ENCODE assay signal across 1 cellular context in the genomic region with DNA sequence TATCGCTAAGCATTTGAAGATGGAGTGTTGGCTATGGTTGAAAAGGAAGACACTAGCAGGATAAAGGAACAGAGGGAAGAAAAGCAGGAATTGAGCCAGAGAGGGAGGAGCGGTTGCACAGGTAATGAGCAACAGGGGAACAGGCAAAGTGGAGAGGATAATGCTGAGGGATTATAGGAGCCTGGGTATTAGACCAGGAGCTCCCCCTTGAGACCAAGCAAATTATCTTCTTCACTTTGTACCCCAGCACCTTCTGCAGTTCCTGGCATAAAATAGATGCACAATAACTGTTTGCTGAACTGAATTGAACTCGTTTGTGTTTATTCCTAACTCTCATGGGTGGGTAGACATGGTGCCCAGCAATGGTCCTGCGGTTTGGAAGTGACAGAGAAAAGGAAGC.
TF ChIP-seq lines count a peak whose summit lies in the region.

No MANE protein-coding gene starts in this region.

TF ChIP-seq in GM23338, 12 proteins besides CTCF, POLR2A, EP300 and RAD21 (continued from another document):
- TF ChIP-seq, protein P1, sequence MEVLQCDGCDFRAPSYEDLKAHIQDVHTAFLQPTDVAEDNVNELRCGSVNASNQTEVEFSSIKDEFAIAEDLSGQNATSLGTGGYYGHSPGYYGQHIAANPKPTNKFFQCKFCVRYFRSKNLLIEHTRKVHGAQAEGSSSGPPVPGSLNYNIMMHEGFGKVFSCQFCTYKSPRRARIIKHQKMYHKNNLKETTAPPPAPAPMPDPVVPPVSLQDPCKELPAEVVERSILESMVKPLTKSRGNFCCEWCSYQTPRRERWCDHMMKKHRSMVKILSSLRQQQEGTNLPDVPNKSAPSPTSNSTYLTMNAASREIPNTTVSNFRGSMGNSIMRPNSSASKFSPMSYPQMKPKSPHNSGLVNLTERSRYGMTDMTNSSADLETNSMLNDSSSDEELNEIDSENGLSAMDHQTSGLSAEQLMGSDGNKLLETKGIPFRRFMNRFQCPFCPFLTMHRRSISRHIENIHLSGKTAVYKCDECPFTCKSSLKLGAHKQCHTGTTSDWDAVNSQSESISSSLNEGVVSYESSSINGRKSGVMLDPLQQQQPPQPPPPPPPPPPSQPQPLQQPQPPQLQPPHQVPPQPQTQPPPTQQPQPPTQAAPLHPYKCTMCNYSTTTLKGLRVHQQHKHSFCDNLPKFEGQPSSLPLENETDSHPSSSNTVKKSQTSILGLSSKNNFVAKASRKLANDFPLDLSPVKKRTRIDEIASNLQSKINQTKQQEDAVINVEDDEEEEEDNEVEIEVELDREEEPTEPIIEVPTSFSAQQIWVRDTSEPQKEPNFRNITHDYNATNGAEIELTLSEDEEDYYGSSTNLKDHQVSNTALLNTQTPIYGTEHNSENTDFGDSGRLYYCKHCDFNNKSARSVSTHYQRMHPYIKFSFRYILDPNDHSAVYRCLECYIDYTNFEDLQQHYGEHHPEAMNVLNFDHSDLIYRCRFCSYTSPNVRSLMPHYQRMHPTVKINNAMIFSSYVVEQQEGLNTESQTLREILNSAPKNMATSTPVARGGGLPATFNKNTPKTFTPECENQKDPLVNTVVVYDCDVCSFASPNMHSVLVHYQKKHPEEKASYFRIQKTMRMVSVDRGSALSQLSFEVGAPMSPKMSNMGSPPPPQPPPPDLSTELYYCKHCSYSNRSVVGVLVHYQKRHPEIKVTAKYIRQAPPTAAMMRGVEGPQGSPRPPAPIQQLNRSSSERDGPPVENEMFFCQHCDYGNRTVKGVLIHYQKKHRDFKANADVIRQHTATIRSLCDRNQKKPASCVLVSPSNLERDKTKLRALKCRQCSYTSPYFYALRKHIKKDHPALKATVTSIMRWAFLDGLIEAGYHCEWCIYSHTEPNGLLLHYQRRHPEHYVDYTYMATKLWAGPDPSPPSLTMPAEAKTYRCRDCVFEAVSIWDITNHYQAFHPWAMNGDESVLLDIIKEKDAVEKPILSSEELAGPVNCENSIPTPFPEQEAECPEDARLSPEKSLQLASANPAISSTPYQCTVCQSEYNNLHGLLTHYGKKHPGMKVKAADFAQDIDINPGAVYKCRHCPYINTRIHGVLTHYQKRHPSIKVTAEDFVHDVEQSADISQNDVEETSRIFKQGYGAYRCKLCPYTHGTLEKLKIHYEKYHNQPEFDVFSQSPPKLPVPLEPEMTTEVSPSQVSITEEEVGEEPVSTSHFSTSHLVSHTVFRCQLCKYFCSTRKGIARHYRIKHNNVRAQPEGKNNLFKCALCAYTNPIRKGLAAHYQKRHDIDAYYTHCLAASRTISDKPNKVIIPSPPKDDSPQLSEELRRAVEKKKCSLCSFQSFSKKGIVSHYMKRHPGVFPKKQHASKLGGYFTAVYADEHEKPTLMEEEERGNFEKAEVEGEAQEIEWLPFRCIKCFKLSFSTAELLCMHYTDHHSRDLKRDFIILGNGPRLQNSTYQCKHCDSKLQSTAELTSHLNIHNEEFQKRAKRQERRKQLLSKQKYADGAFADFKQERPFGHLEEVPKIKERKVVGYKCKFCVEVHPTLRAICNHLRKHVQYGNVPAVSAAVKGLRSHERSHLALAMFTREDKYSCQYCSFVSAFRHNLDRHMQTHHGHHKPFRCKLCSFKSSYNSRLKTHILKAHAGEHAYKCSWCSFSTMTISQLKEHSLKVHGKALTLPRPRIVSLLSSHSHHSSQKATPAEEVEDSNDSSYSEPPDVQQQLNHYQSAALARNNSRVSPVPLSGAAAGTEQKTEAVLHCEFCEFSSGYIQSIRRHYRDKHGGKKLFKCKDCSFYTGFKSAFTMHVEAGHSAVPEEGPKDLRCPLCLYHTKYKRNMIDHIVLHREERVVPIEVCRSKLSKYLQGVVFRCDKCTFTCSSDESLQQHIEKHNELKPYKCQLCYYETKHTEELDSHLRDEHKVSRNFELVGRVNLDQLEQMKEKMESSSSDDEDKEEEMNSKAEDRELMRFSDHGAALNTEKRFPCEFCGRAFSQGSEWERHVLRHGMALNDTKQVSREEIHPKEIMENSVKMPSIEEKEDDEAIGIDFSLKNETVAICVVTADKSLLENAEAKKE (CRISPR knock-in tag; IDR thresholded peaks at IDR 0.05), result no peak
- TF ChIP-seq STAT1 (IDR thresholded peaks at IDR 0.05; ENCODE audit: unreplicated experiment) (no peak), EZH2 (IDR thresholded peaks at IDR 0.05; ENCODE audit: low read depth, unreplicated experiment) (no peak), EZH2phosphoT487 (IDR thresholded peaks at IDR 0.05; ENCODE audit: unreplicated experiment) (no peak)
- TF ChIP-seq, protein P2, sequence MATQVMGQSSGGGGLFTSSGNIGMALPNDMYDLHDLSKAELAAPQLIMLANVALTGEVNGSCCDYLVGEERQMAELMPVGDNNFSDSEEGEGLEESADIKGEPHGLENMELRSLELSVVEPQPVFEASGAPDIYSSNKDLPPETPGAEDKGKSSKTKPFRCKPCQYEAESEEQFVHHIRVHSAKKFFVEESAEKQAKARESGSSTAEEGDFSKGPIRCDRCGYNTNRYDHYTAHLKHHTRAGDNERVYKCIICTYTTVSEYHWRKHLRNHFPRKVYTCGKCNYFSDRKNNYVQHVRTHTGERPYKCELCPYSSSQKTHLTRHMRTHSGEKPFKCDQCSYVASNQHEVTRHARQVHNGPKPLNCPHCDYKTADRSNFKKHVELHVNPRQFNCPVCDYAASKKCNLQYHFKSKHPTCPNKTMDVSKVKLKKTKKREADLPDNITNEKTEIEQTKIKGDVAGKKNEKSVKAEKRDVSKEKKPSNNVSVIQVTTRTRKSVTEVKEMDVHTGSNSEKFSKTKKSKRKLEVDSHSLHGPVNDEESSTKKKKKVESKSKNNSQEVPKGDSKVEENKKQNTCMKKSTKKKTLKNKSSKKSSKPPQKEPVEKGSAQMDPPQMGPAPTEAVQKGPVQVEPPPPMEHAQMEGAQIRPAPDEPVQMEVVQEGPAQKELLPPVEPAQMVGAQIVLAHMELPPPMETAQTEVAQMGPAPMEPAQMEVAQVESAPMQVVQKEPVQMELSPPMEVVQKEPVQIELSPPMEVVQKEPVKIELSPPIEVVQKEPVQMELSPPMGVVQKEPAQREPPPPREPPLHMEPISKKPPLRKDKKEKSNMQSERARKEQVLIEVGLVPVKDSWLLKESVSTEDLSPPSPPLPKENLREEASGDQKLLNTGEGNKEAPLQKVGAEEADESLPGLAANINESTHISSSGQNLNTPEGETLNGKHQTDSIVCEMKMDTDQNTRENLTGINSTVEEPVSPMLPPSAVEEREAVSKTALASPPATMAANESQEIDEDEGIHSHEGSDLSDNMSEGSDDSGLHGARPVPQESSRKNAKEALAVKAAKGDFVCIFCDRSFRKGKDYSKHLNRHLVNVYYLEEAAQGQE (IDR thresholded peaks at IDR 0.05; ENCODE audit: unreplicated experiment), result no peak
